Comparison of ENCODE assay signal across 9 cellular contexts in genomic region chr3:194314669-194315068, GRCh38. TPM values are rescaled to one million over a fixed set of nuclear protein-coding genes. Genes with fewer than 3 reads are reported as not detected.
DNase-seq lines count a peak whose midpoint lies in the region; ATAC-seq and TF ChIP-seq lines count a peak whose summit lies in the region.
"Had no signal": no experiment of that assay in that cellular context is flagged by ENCODE, and none has a peak within 500 bp of the region (broad histone marks: within the 10 kb centered on the region; RNA-seq: fewer than 3 reads in every experiment).

No MANE protein-coding gene starts in this region.

- no peaks in the 10 kb centered on the region for H3K23me2 ChIP-seq in H9 (ENCODE audit: insufficient read length, low read depth, low read length, poor library complexity, severe bottlenecking)

- peaks cover 16% of the 10 kb centered on the region for H3K9me3 ChIP-seq in H9 (ENCODE audit: control insufficient read depth, low read depth, low read length)
- H3K9me3 ChIP-seq in T-helper 17 cell (ENCODE audit: control insufficient read depth, low read length, poor library complexity, severe bottlenecking): no peaks in the 10 kb centered on the region
- peaks cover 6% of the 10 kb centered on the region for H3K9me3 ChIP-seq in iPS-18a (ENCODE audit: control insufficient read depth, low read depth, low read length)
- H3K9me3 ChIP-seq in skeletal muscle satellite cell (replicated peaks; ENCODE audit: low read length): no peaks in the 10 kb centered on the region

- H2BK20ac ChIP-seq in H9 (ENCODE audit: low read depth, low read length, poor library complexity, severe bottlenecking): no peak overlapping the region

- H3K79me1 ChIP-seq in H9 (ENCODE audit: insufficient read depth, low read depth, low read length, poor library complexity, severe bottlenecking): no peaks in the 10 kb centered on the region

- H3K79me2 ChIP-seq in H9 (ENCODE audit: insufficient read depth, low read length): no peaks in the 10 kb centered on the region

- H3K27me3 Mint-ChIP-seq in H9 (ENCODE audit: low read depth): peaks cover 72% of the 10 kb centered on the region
- peaks cover 21% of the 10 kb centered on the region for H3K27me3 Mint-ChIP-seq in T-helper 17 cell

- H3K4me1 ChIP-seq in H9 (ENCODE audit: insufficient read depth, low read length) (no peaks in the 10 kb centered on the region; the same call in none of the 2 replicates), iPS-18a (ENCODE audit: control insufficient read depth, low read depth, low read length) (peaks cover 23% of the 10 kb centered on the region), skeletal muscle satellite cell (ENCODE audit: control insufficient read depth, insufficient read depth, low read length) (peaks cover 7% of the 10 kb centered on the region)

- H3K4ac ChIP-seq in H9 (ENCODE audit: low read depth, low read length): no peak overlapping the region

- H3K27me3 ChIP-seq in H9 (ENCODE audit: insufficient read depth, low read length): peaks cover 3% of the 10 kb centered on the region; the same call in 1 of the 2 replicates
- H3K27me3 ChIP-seq in iPS-18a (ENCODE audit: control insufficient read depth, insufficient read depth, low read length): peaks cover 49% of the 10 kb centered on the region
- H3K27me3 ChIP-seq in skeletal muscle satellite cell (ENCODE audit: control insufficient read depth, insufficient read depth, low read length): peaks cover 84% of the 10 kb centered on the region

- H3K4me1 Mint-ChIP-seq in H9: peaks cover 45 to 47% of the 10 kb centered on the region in 2 experiments
- H3K4me1 Mint-ChIP-seq in T-helper 17 cell: peaks cover 12% of the 10 kb centered on the region

- no peak overlapping the region for H2AFZ ChIP-seq in H9 (ENCODE audit: low read length)

- ATAC-seq in T-helper 17 cell (no peak), GM21423 (IDR thresholded peaks at IDR 0.05; ENCODE audit: unreplicated experiment) (no peak)

- no peak overlapping the region for H3K27ac ChIP-seq in H9 (ENCODE audit: insufficient read length, low read depth, low read length)
- no peak overlapping the region for H3K27ac ChIP-seq in iPS-18a (ENCODE audit: low read length)

- no CpG with 5 or more reads among the region's 10 CpGs for WGBS in H9 (ENCODE audit: extremely low coverage, insufficient read length, low lambda C conversion rate)

- no peak overlapping the region for H4K91ac ChIP-seq in H9 (ENCODE audit: insufficient read length, low read depth, low read length)

- H2BK120ac ChIP-seq in H9 (ENCODE audit: low read depth, low read length, poor library complexity, severe bottlenecking): no peak overlapping the region

- no peak overlapping the region for H3K23ac ChIP-seq in H9 (ENCODE audit: insufficient read length, low read depth, low read length)

- no peak overlapping the region for H2BK15ac ChIP-seq in H9 (ENCODE audit: low read depth, low read length)

- H4K5ac ChIP-seq in H9 (ENCODE audit: insufficient read length, low read depth, low read length): no peak overlapping the region

- no peak overlapping the region for H2BK12ac ChIP-seq in H9 (ENCODE audit: insufficient read length, low read depth, low read length)

- peak overlapping the region; percentile 5 for H3K9ac ChIP-seq in H9 (ENCODE audit: extremely low read depth, insufficient read length, low read length)
- no peak overlapping the region for H3K9ac ChIP-seq in iPS-18a (ENCODE audit: low read length)
- H3K9ac ChIP-seq in skeletal muscle satellite cell (ENCODE audit: low read depth, low read length): no peak overlapping the region

- H3K9me3 Mint-ChIP-seq in H9: peaks cover 24% of the 10 kb centered on the region in 2 experiments

- no peaks in the 10 kb centered on the region for H3K36me3 ChIP-seq in iPS-18a (ENCODE audit: control insufficient read depth, low read depth, low read length)
- H3K36me3 ChIP-seq in skeletal muscle satellite cell (ENCODE audit: insufficient read depth, low read length): no peaks in the 10 kb centered on the region

- no peak overlapping the region for H3K18ac ChIP-seq in H9 (ENCODE audit: insufficient read length, low read depth, low read length)

- H4K20me1 ChIP-seq in H9 (ENCODE audit: control insufficient read depth, insufficient read depth, insufficient read length): no peaks in the 10 kb centered on the region

- H3T11ph ChIP-seq in H9 (ENCODE audit: low read length): no peak overlapping the region

- H4K8ac ChIP-seq in H9 (replicated peaks; ENCODE audit: insufficient read length, low read depth, low read length): no peak overlapping the region

- H2BK5ac ChIP-seq in H9 (ENCODE audit: insufficient read length, low read length): no peak overlapping the region

- peak overlapping the region; percentile 45 for H3K4me3 ChIP-seq in iPS-18a (ENCODE audit: low read length)
- no peak overlapping the region for H3K4me3 ChIP-seq in skeletal muscle satellite cell (ENCODE audit: low read length)

- H3K27ac Mint-ChIP-seq in H9 (0 out of 7 replicates have a peak overlapping the region, but pooled peaks of 1 of the 3 experiments have one; percentile 91), T-helper 17 cell (no peak overlapping the region)

- DNase-seq in H9 (no peak), T-helper 17 cell (no peak), Ammon's horn (ENCODE audit: low spot score) (no peak), superior temporal gyrus (ENCODE audit: extremely low spot score) (no peak), ureter (ENCODE audit: low spot score) (no peak)

- no peak overlapping the region for H3K14ac ChIP-seq in H9 (ENCODE audit: insufficient read depth, low read length)

- no peak for TF ChIP-seq CTCF in H9 (conservative IDR thresholded peaks at IDR 0.05)

- peak overlapping the region; percentile 49 for H3K4me2 ChIP-seq in H9 (ENCODE audit: insufficient read depth, insufficient read length, low read length)
- peak overlapping the region; percentile 80 for H3K4me2 ChIP-seq in skeletal muscle satellite cell (ENCODE audit: low read length)

- H3K56ac ChIP-seq in H9 (ENCODE audit: insufficient read length, low read depth, low read length): no peak overlapping the region

- H3K4me3 Mint-ChIP-seq in H9 (no peak overlapping the region), T-helper 17 cell (peak overlapping the region; percentile 92)

- H3K36me3 Mint-ChIP-seq in H9 (ENCODE audit: insufficient read depth in 1 of 3, low read depth in 3 of 3): peaks cover 14 to 24% (median 15%) of the 10 kb centered on the region in 3 experiments
- no peaks in the 10 kb centered on the region for H3K36me3 Mint-ChIP-seq in T-helper 17 cell (ENCODE audit: low read depth)

- no peak overlapping the region for H2AK5ac ChIP-seq in H9 (ENCODE audit: insufficient read length, low read length)

RNA-seq across cellular contexts. Expression of gene CPN2, which starts 36.5 kb away (rescaled TPM):
- total RNA-seq in H9 (2021) (not detected in 2 replicates), T-helper 17 cell (not detected), ureter (not detected)
- total RNA-seq in skeletal muscle satellite cell (2012; rRNA removed): not detected in 2 replicates
- total RNA-seq: dermis microvascular lymphatic vessel endothelial cell had no signal

RNA-seq across cellular contexts. Expression of gene LRRC15, which starts 54.9 kb away (rescaled TPM):
- 0.04 and 0.07 TPM in 2 replicates for total RNA-seq in H9 (2021)
- total RNA-seq in T-helper 17 cell: not detected
- total RNA-seq in skeletal muscle satellite cell (2012; rRNA removed): 0.22 and 0.25 TPM in 2 replicates
- 0.29 TPM for total RNA-seq in ureter
